ENCODE assay signal across 1 cellular context in genomic region chr12:131434208-131435125, GRCh38.
TF ChIP-seq lines count a peak whose summit lies in the region.

No MANE protein-coding gene starts in this region.

TF ChIP-seq in K562, 482 proteins besides CTCF, POLR2A, EP300 and RAD21 (continued from another document and continues in another):
- TF ChIP-seq ATF6 (CRISPR knock-in tag; IDR thresholded peaks at IDR 0.05) = no peak
- peak; percentile 60; the same call in 1 of the 2 replicates for TF ChIP-seq ZBTB9 (CRISPR knock-in tag; IDR thresholded peaks at IDR 0.05)
- no peak for TF ChIP-seq POLR2H (tag; IDR thresholded peaks at IDR 0.05; ENCODE audit: low read depth)
- no peak for TF ChIP-seq DEAF1 (CRISPR knock-in tag; IDR thresholded peaks at IDR 0.05)
- TF ChIP-seq CHD2 (IDR thresholded peaks at IDR 0.05; ENCODE audit: low read depth, low read length) = no peak
- peak; percentile 22; the same call in 1 of the 2 replicates for TF ChIP-seq RBFOX2 (IDR thresholded peaks at IDR 0.05; ENCODE audit: low read depth, low read length)
- TF ChIP-seq NBN (IDR thresholded peaks at IDR 0.05; ENCODE audit: low read depth) = no peak
- no peak for TF ChIP-seq E2F6 (IDR thresholded peaks at IDR 0.05; ENCODE audit: borderline replicate concordance in 1 of 2, extremely low read depth in 1 of 2, insufficient read depth in 1 of 2, insufficient read length in 1 of 2, low read depth in 1 of 2, low read length in 1 of 2, poor library complexity in 1 of 2, severe bottlenecking in 1 of 2)
- no peak for TF ChIP-seq CUX1 (CRISPR knock-in tag; IDR thresholded peaks at IDR 0.05)
- TF ChIP-seq ZNF695 (CRISPR knock-in tag; IDR thresholded peaks at IDR 0.05) = no peak
- peak; percentile 83 for TF ChIP-seq SMARCA4 (IDR thresholded peaks at IDR 0.05)
- no peak for TF ChIP-seq PREB (CRISPR knock-in tag; IDR thresholded peaks at IDR 0.05)
- peak; percentile 30 for TF ChIP-seq EP400 (IDR thresholded peaks at IDR 0.05)
- no peak for TF ChIP-seq TEAD1 (CRISPR knock-in tag; IDR thresholded peaks at IDR 0.05)
- TF ChIP-seq ARID1B (IDR thresholded peaks at IDR 0.05) = peak; percentile 90
- no peak for TF ChIP-seq ZNF644 (tag; IDR thresholded peaks at IDR 0.05; ENCODE audit: low read depth)
- TF ChIP-seq ZNF436 (CRISPR knock-in tag; IDR thresholded peaks at IDR 0.05) = no peak
- peak; percentile 73 for TF ChIP-seq ELF1 (tag; IDR thresholded peaks at IDR 0.05)
- no peak for TF ChIP-seq ZNF124 (CRISPR knock-in tag; IDR thresholded peaks at IDR 0.05)
- TF ChIP-seq HNRNPLL (IDR thresholded peaks at IDR 0.05; ENCODE audit: low read depth, low read length, poor library complexity, severe bottlenecking) = no peak
- 0 out of 2 replicates have a peak, but pooled peaks have one; percentile 3 for TF ChIP-seq ETV1 (tag; conservative IDR thresholded peaks at IDR 0.05; ENCODE audit: low read depth)
- TF ChIP-seq SRSF9 (IDR thresholded peaks at IDR 0.05; ENCODE audit: borderline replicate concordance, low read depth, low read length) = no peak
- no peak for TF ChIP-seq AFF4 (CRISPR knock-in tag; IDR thresholded peaks at IDR 0.05)
- TF ChIP-seq FOSL1 (tag; conservative IDR thresholded peaks at IDR 0.05) = peak; percentile 71
- no peak for TF ChIP-seq THAP7 (CRISPR knock-in tag; IDR thresholded peaks at IDR 0.05)
- TF ChIP-seq ILK (tag; IDR thresholded peaks at IDR 0.05; ENCODE audit: borderline replicate concordance, low read depth) = no peak
- TF ChIP-seq POLR3A (IDR thresholded peaks at IDR 0.05; ENCODE audit: borderline replicate concordance, extremely low read depth, insufficient read depth, insufficient read length) = no peak
- no peak for TF ChIP-seq NFXL1 (CRISPR knock-in tag; IDR thresholded peaks at IDR 0.05)
- peak; percentile 70 for TF ChIP-seq PRDM10 (IDR thresholded peaks at IDR 0.05; ENCODE audit: partially characterized antibody)
- TF ChIP-seq ZNF77 (CRISPR knock-in tag; IDR thresholded peaks at IDR 0.05) = no peak
- 0 out of 2 replicates have a peak, but pooled peaks have one; percentile 10 for TF ChIP-seq KLF13 (tag; IDR thresholded peaks at IDR 0.05; ENCODE audit: borderline replicate concordance, low read depth)
- peak; percentile 15; the same call in 1 of the 2 replicates for TF ChIP-seq NFIC (IDR thresholded peaks at IDR 0.05)
